In the genomic region with DNA sequence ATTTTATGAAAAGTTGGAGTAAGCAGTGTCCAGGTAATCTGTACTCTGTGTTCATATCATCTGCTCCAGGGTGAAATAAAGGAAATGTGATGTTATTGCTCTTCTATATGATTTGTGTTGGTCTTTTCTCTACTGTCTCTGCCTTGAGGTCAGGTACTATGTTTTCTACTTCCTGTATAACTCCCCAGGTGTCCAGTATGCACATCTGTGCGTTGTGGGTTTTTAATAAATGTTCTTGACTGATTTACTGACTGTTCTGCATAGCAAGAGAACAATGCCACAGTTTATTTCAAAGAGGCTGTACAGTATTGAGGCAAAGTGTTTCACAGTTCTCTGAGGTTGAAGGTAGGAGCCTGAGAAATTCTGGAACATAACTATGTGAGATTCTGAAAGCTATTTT, we compare ENCODE assay signal across 1 cellular context.
TF ChIP-seq lines count a peak whose summit lies in the region.

No MANE protein-coding gene starts in this region.

TF ChIP-seq in endothelial cell of umbilical vein, 7 proteins besides CTCF, POLR2A, EP300 and RAD21 (continued from another document):
- TF ChIP-seq, protein P1, sequence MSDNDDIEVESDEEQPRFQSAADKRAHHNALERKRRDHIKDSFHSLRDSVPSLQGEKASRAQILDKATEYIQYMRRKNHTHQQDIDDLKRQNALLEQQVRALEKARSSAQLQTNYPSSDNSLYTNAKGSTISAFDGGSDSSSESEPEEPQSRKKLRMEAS (IDR thresholded peaks at IDR 0.05; ENCODE audit: insufficient read depth, insufficient read length) = no peak
- no peak for TF ChIP-seq MYC (IDR thresholded peaks at IDR 0.05; ENCODE audit: low read depth, low read length)
